In genomic region chr1:25169610-25170009, GRCh38 we compare ENCODE assay signal across 1 cellular context.
TF ChIP-seq lines count a peak whose summit lies in the region.

No MANE protein-coding gene starts in this region.

TF ChIP-seq in HepG2, 621 proteins besides CTCF, POLR2A, EP300 and RAD21 (continued from another document):
- TF ChIP-seq ZBTB40 (IDR thresholded peaks at IDR 0.05) (no peak), ZBTB40 (CRISPR knock-in tag; IDR thresholded peaks at IDR 0.05) (no peak), FOXP1 (IDR thresholded peaks at IDR 0.05) (no peak), FOXP1 (CRISPR knock-in tag; IDR thresholded peaks at IDR 0.05) (no peak), SYNCRIP (IDR thresholded peaks at IDR 0.05; ENCODE audit: insufficient read depth, low read depth, low read length) (no peak), PITX1 (CRISPR knock-in tag; IDR thresholded peaks at IDR 0.05) (0 out of 2 replicates have a peak, but pooled peaks have one; percentile 15), ZNF547 (CRISPR knock-in tag; IDR thresholded peaks at IDR 0.05) (no peak), ZBTB38 (CRISPR knock-in tag; IDR thresholded peaks at IDR 0.05) (peak; percentile 43; the same call in 1 of the 2 replicates), SNAI1 (CRISPR knock-in tag; IDR thresholded peaks at IDR 0.05; ENCODE audit: borderline replicate concordance) (no peak), ZNF615 (CRISPR knock-in tag; IDR thresholded peaks at IDR 0.05; ENCODE audit: borderline replicate concordance) (no peak), SP1 (IDR thresholded peaks at IDR 0.05) (no peak), SP1 (CRISPR knock-in tag; IDR thresholded peaks at IDR 0.05) (no peak), HIVEP1 (CRISPR knock-in tag; IDR thresholded peaks at IDR 0.05) (no peak), ZNF670 (CRISPR knock-in tag; IDR thresholded peaks at IDR 0.05; ENCODE audit: borderline replicate concordance) (no peak), NFATC3 (CRISPR knock-in tag; IDR thresholded peaks at IDR 0.05) (no peak), GMEB2 (CRISPR knock-in tag; IDR thresholded peaks at IDR 0.05; ENCODE audit: low read depth) (no peak), IRF2 (CRISPR knock-in tag; IDR thresholded peaks at IDR 0.05) (no peak), ELF1 (CRISPR knock-in tag; IDR thresholded peaks at IDR 0.05) (no peak), ZNF878 (CRISPR knock-in tag; IDR thresholded peaks at IDR 0.05) (no peak), MIXL1 (CRISPR knock-in tag; IDR thresholded peaks at IDR 0.05) (no peak), ESRRA (CRISPR knock-in tag; IDR thresholded peaks at IDR 0.05; ENCODE audit: low read depth) (no peak), HDAC6 (IDR thresholded peaks at IDR 0.05; ENCODE audit: low read depth, low read length) (no peak), KAT2B (IDR thresholded peaks at IDR 0.05; ENCODE audit: borderline replicate concordance, low read depth, low read length) (no peak), ZFP82 (CRISPR knock-in tag; IDR thresholded peaks at IDR 0.05; ENCODE audit: borderline replicate concordance) (no peak), ZSCAN30 (CRISPR knock-in tag; IDR thresholded peaks at IDR 0.05) (no peak), YY1 (IDR thresholded peaks at IDR 0.05; ENCODE audit: insufficient read depth, insufficient replicate concordance, low read depth, low read length) (no peak), NPAS2 (CRISPR knock-in tag; IDR thresholded peaks at IDR 0.05; ENCODE audit: borderline replicate concordance) (no peak), PHF8 (CRISPR knock-in tag; IDR thresholded peaks at IDR 0.05) (no peak), ZNF230 (CRISPR knock-in tag; IDR thresholded peaks at IDR 0.05) (no peak), ZNF44 (CRISPR knock-in tag; IDR thresholded peaks at IDR 0.05) (no peak), SKI (IDR thresholded peaks at IDR 0.05; ENCODE audit: partially characterized antibody) (no peak)
- TF ChIP-seq, protein P1, sequence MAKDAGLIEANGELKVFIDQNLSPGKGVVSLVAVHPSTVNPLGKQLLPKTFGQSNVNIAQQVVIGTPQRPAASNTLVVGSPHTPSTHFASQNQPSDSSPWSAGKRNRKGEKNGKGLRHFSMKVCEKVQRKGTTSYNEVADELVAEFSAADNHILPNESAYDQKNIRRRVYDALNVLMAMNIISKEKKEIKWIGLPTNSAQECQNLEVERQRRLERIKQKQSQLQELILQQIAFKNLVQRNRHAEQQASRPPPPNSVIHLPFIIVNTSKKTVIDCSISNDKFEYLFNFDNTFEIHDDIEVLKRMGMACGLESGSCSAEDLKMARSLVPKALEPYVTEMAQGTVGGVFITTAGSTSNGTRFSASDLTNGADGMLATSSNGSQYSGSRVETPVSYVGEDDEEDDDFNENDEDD (CRISPR knock-in tag; IDR thresholded peaks at IDR 0.05; ENCODE audit: borderline replicate concordance) = no peak
